1 cellular context compared by ENCODE assay signal in the genomic region with DNA sequence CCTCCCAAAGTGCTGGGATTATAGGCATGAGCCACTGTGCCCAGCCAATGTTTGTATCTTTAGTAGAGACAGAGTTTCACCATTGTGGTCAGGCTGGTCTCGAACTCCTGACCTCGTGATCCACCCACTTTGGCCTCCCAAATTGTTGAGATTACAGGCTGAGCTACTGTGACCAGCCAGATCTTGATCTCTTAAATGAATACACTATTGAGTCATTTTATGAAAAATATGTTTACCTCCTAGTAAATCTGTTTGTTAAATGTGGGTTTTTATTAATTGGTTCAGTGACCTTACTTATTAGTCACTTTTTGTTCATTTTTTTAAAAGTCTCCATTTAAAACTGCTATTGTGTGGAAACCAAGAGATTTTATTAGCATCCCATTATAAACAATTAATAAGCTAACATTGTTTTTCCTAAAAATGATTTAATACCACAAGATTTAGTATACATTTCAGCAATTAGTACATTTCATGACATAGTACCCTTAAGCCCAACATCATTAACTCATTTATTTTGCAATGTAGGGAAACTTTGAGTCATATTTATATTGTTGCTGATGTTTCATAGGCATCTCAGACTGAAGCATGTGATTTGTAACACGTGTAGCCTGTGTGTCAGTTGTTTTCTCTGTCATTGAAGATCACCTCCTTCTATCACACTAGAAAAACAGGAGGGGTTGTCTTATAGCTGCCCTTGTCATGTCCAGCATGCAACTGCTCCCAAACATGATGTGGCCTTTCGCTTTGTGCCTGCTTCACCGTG.
TF ChIP-seq lines count a peak whose summit lies in the region.

No MANE protein-coding gene starts in this region.

TF ChIP-seq in IMR-90, 13 proteins besides CTCF, POLR2A, EP300 and RAD21 (continued from another document):
- TF ChIP-seq FOS (IDR thresholded peaks at IDR 0.05; ENCODE audit: low read depth, low read length) (no peak), MAFK (IDR thresholded peaks at IDR 0.05; ENCODE audit: low read depth, low read length) (no peak)
- TF ChIP-seq, protein P1, sequence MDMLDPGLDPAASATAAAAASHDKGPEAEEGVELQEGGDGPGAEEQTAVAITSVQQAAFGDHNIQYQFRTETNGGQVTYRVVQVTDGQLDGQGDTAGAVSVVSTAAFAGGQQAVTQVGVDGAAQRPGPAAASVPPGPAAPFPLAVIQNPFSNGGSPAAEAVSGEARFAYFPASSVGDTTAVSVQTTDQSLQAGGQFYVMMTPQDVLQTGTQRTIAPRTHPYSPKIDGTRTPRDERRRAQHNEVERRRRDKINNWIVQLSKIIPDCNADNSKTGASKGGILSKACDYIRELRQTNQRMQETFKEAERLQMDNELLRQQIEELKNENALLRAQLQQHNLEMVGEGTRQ (IDR thresholded peaks at IDR 0.05; ENCODE audit: low read depth, low read length): no peak
